In the genomic region with DNA sequence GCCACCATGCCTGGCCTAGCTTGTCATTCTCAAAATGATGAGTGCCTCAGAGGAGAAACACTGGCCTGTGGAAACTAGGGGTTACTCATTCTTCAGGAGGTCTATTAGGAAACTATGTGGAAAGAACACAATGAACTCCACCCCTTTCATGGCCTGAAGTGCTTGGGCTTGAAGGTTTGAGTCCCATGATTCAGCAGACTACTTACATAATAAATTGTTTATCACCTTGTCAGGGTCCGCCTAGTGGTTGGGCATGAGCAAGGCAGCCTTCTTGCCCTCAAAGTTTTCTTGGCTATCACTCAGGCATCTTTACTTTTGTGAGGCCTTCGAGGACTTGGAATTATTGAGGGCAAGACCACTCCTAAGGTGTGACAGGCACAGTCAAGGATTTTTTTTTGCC, we compare ENCODE assay signal across 9 cellular contexts.
DNase-seq lines count a peak whose midpoint lies in the region; ATAC-seq and TF ChIP-seq lines count a peak whose summit lies in the region.
"Had no signal": no experiment of that assay in that cellular context is flagged by ENCODE, and none has a peak within 500 bp of the region (broad histone marks: within the 10 kb centered on the region; RNA-seq: fewer than 3 reads in every experiment).

No MANE protein-coding gene starts in this region.

- no peaks in the 10 kb centered on the region for H3K27me3 ChIP-seq in hepatocyte

- ATAC-seq in left lobe of liver, result no peak
- ATAC-seq in HG02970 (IDR thresholded peaks at IDR 0.05; ENCODE audit: low FRiP score, unreplicated experiment), result no peak

- no peaks in the 10 kb centered on the region for H3K9me2 ChIP-seq in hepatocyte (replicated peaks; ENCODE audit: insufficient read depth)

- TF ChIP-seq CTCF in GM13977 (IDR thresholded peaks at IDR 0.05; ENCODE audit: extremely low read depth, insufficient read depth, missing control alignments), result peak; percentile 48
- TF ChIP-seq CTCF in HFF-Myc (IDR thresholded peaks at IDR 0.05; ENCODE audit: low read depth, low read length, missing control alignments), result peak; percentile 52
- no peak for TF ChIP-seq CTCF in hepatocyte (IDR thresholded peaks at IDR 0.05; ENCODE audit: poor library complexity)

- DNase-seq in GM13977 (ENCODE audit: low spot score), result no peak
- DNase-seq in HFF-Myc (ENCODE audit: extremely low read depth, low read depth), result no peak
- peak; percentile 5 for DNase-seq in NCI-H2171 (lab: John Stamatoyannopoulos, UW)
- DNase-seq in hepatocyte (ENCODE audit: low spot score), result peak; percentile 12
- DNase-seq in left lobe of liver (ENCODE audit: low spot score), result no peak
- no peak for DNase-seq in GF-D8 (lab: John Stamatoyannopoulos, UW)
- DNase-seq in NOMO-1 treated with dmso at 0.1 percent for 144 hours (lab: John Stamatoyannopoulos, UW; ENCODE audit: unreplicated experiment), result no peak

- in situ Hi-C loops in GM13977 (cut with MboI; ENCODE audit: low pct_unique_long_range_greater_than_20kb, low sequenced_read_pairs, unreplicated experiment), result no loop called here

- no peaks in the 10 kb centered on the region for H3K4me1 ChIP-seq in hepatocyte (ENCODE audit: insufficient read depth)

- H3K79me2 ChIP-seq in hepatocyte, result no peaks in the 10 kb centered on the region

- no peaks in the 10 kb centered on the region for H3K9me3 ChIP-seq in hepatocyte (ENCODE audit: low read depth)

- H4K20me1 ChIP-seq in hepatocyte (ENCODE audit: insufficient read depth, poor library complexity, severe bottlenecking), result no peaks in the 10 kb centered on the region

- H2AFZ ChIP-seq in hepatocyte, result no peak overlapping the region

- no peak overlapping the region for H3K4me2 ChIP-seq in hepatocyte

- WGBS in hepatocyte (ENCODE audit: low lambda C conversion rate, missing lambda C conversion rate), result 84% methylated on average over 2 of the region's 2 CpGs

- H3K36me3 ChIP-seq in hepatocyte (replicated peaks; ENCODE audit: insufficient read depth, low read depth), result no peaks in the 10 kb centered on the region

- H3K4me3 ChIP-seq in HFF-Myc (replicated peaks; ENCODE audit: low read depth, low read length) (no peak overlapping the region), hepatocyte (no peak overlapping the region)
- H3K4me3 ChIP-seq: SK-N-MC had no signal

- H3K27ac ChIP-seq in hepatocyte, result no peak overlapping the region
- H3K27ac ChIP-seq: SK-N-MC had no signal

Comparison
In these comparisons a context has a peak if more than half of its experiments do, and no peak if none do; other contexts are left out.
1. DNase-seq: peak in NCI-H2171 (single experiment) and hepatocyte (single experiment); none in GM13977 (single experiment), HFF-Myc (single experiment), left lobe of liver (single experiment), GF-D8 (single experiment) and NOMO-1 treated with dmso at 0.1 percent for 144 hours (single experiment).